In the genomic region with DNA sequence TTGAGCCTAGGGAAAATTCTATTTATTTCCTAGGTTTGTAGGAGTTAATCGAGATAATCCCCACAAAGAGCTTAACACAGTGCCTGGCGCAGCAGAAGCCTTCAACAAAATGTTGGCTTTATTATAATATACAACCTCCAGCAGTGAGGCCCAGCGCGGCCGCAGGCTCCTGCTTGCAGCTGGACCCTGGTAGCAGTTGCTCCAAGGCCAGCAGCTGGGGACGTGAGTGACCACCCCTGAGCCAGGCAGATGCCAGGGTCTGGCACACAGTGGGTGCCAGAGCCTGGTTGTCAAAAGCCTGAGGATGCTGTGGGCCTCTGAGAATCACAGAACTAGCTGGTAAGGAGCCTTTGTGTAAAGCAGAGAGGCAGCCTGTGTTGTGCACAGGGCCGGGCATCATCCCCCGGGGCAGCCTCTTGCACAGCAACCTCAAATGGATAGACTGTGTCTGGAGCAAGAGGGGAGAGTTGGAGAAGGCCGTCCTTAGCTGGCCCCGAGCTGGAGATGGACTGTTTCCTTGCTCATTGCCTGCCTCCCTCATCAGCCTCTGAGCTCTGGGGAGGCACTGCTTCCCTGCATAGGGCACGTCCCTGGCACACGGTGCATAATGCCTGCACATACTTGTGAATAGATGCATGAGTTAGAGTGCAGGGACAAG, we compare ENCODE assay signal across 19 cellular contexts. TPM values are rescaled to one million over a fixed set of nuclear protein-coding genes. Genes with fewer than 3 reads are reported as not detected.
"Had no signal": no experiment of that assay in that cellular context is flagged by ENCODE, and none has a peak within 500 bp of the region (broad histone marks: within the 10 kb centered on the region; RNA-seq: fewer than 3 reads in every experiment).

No MANE protein-coding gene starts in this region.

- DNase-seq: activated CD4-positive, CD25-positive, alpha-beta regulatory T cell treated with anti-CD3 and anti-CD28 coated beads, Interleukin-2, amount 50 U/mL, for 72 hours; amniotic stem cell; caudate nucleus; hippocampal formation; kidney; natural killer cell; stimulated activated CD4-positive, alpha-beta T cell treated with anti-CD3 and anti-CD28 coated beads, Interleukin-4, amount 100 ng/mL, for 24 hours; stimulated activated naive CD4-positive, alpha-beta T cell treated with Interleukin-2 at 50 U/mL for 16 hours; substantia nigra had no signal

- H3K9me3 ChIP-seq: esophagus muscularis mucosa, left lung, right atrium auricular region, tibial nerve, vagina had no signal

- H3K4me3 ChIP-seq: esophagus muscularis mucosa, left lung, right atrium auricular region, skin epidermis, tibial nerve, vagina had no signal

- ATAC-seq: activated T-helper 17 cell treated with anti-CD3 and anti-CD28 coated beads, Interleukin-2, amount 50 U/mL, for 72 hours; left lung; natural killer cell had no signal

- H3K36me3 ChIP-seq: right atrium auricular region, tibial nerve, vagina had no signal

- H3K27ac ChIP-seq: esophagus muscularis mucosa, right atrium auricular region, tibial nerve, vagina had no signal

- FAIRE-seq: colon, kidney had no signal

- H3K4me1 ChIP-seq: vagina had no signal

- H3K27me3 ChIP-seq: left lung, right atrium auricular region, tibial nerve, vagina had no signal

RNA-seq across cellular contexts. Expression of a gene that starts 17.3 kb away (rescaled TPM):
- total RNA-seq: glomerular endothelial cell; T-helper 2 cell treated with Interferon-gamma antibody and Interleukin-4, amounts not matched to agents 100 ng/mL and 5 ng/mL, for 36 hours had no signal
